22 cellular contexts compared by ENCODE assay signal in the genomic region with DNA sequence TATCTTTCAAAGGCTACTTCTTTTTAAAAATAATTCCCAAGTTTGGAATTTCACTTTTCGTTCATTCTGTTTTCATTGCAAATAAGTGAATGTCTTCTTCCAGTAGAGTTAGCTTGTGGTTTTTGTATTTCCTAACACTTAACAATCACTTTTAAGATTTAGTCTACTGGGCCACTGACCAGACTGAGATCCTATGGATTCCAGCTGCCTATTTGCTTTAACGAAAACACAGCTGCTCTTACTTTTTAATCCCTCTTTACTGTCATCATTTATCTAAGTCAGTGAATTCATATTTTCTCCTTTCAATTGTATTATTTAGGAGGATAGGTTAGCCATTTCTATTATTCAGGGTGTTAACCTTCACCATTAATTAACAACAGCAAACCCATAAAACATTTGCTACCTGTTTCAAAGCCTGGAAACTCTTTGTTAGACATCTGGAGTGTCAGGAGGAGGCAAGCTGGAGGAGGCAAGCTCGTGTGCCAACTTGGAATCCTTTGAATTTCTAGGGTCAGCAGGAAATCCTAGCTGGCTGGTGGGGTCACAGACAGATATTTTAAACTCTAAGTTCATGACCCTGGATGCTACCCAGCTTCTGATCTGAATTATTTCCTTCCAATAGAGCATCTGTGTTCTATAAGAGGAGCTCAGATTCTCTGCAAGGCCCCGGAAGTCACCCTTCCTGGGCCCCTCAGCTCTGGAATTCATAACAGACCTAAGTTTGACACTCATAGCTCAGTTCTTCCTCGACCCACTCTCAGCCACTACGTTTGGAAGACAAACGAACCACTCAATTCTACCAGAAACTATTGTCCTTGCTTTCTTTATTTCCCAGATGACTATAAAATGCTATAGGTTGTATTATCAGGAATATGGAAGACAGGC.
A peak's percentile ranks its signal among the peaks of the same experiment; 100 is the strongest.
DNase-seq lines count a peak whose midpoint lies in the region; ATAC-seq and TF ChIP-seq lines count a peak whose summit lies in the region.
"Had no signal": no experiment of that assay in that cellular context is flagged by ENCODE, and none has a peak within 500 bp of the region (broad histone marks: within the 10 kb centered on the region; RNA-seq: fewer than 3 reads in every experiment).

No MANE protein-coding gene starts in this region.

- peak; percentile 23 for DNase-seq in EH (ENCODE audit: low read depth)
- DNase-seq in WTC11 (ENCODE audit: low spot score), result no peak
- DNase-seq in fibroblast of mammary gland (ENCODE audit: low read depth), result peak; percentile 14
- DNase-seq in neural crest cell (ENCODE audit: low read depth, low spot score), result no peak
- no peak for DNase-seq in stimulated activated naive CD4-positive, alpha-beta T cell (lab: John Stamatoyannopoulos, UW)
- DNase-seq in natural killer cell treated with Interleukin-12 subunit alpha and Interleukin-12 subunit beta and Interleukin-15 and Interleukin-18, amount 100 ng/mL, for 72 hours (ENCODE audit: low spot score), result no peak
- DNase-seq: activated CD4-positive, alpha-beta T cell treated with anti-CD3 and anti-CD28 coated beads, Interleukin-2, amount 50 U/mL, for 48 hours; activated naive CD4-positive, alpha-beta T cell; activated T-cell treated with anti-CD3 and anti-CD28 coated beads for 4 hours; CD8-positive, alpha-beta T cell; DMS79; head of caudate nucleus; NCI-H187; NCI-H446; Right ventricle myocardium superior; stimulated activated CD4-positive, alpha-beta T cell treated with anti-CD3 and anti-CD28 coated beads, Interleukin-4, amount 100 ng/mL, for 1 hour; T-cell; uterus had no signal

- TF ChIP-seq CTCF in WTC11 (IDR thresholded peaks at IDR 0.05) (no peak), fibroblast of mammary gland (conservative IDR thresholded peaks at IDR 0.05; ENCODE audit: control insufficient read depth, insufficient read depth, low read depth, low read length) (no peak), neural crest cell (conservative IDR thresholded peaks at IDR 0.05) (no peak)

- POLR2A ChIA-PET in WTC11 (lab: Charles Lee), result interaction anchor here (0.6 kb wide), 1 partner anchor 58 kb away, joined by 3 read pairs; no protein-coding TSS in a partner anchor

- H3K9me3 Mint-ChIP-seq in WTC11, result peaks cover 28% of the 10 kb centered on the region
- peaks cover 11% of the 10 kb centered on the region for H3K9me3 Mint-ChIP-seq in neural crest cell
- no peaks in the 10 kb centered on the region for H3K9me3 Mint-ChIP-seq in natural killer cell treated with Interleukin-12 subunit alpha and Interleukin-12 subunit beta and Interleukin-15 and Interleukin-18, amount 100 ng/mL, for 72 hours
- H3K9me3 Mint-ChIP-seq: CD8-positive, alpha-beta T cell had no signal

- peaks cover 68% of the 10 kb centered on the region for H3K4me1 Mint-ChIP-seq in WTC11
- H3K4me1 Mint-ChIP-seq in neural crest cell, result peaks cover 59% of the 10 kb centered on the region
- H3K4me1 Mint-ChIP-seq in natural killer cell treated with Interleukin-12 subunit alpha and Interleukin-12 subunit beta and Interleukin-15 and Interleukin-18, amount 100 ng/mL, for 72 hours (ENCODE audit: low read depth in 2 of 2), result no peaks in the 10 kb centered on the region
- H3K4me1 Mint-ChIP-seq: T-cell had no signal

- no peak overlapping the region for H3K4me3 Mint-ChIP-seq in WTC11
- H3K4me3 Mint-ChIP-seq in neural crest cell, result peak overlapping the region; percentile 65
- H3K4me3 Mint-ChIP-seq in natural killer cell treated with Interleukin-12 subunit alpha and Interleukin-12 subunit beta and Interleukin-15 and Interleukin-18, amount 100 ng/mL, for 72 hours, result no peak overlapping the region
- H3K4me3 Mint-ChIP-seq: CD8-positive, alpha-beta T cell; T-cell had no signal

- ATAC-seq in WTC11, result no peak
- ATAC-seq in HG03280 (IDR thresholded peaks at IDR 0.05; ENCODE audit: unreplicated experiment), result no peak
- no peak for ATAC-seq in natural killer cell treated with Interleukin-12 subunit alpha and Interleukin-12 subunit beta and Interleukin-15 and Interleukin-18, amount 100 ng/mL, for 72 hours
- ATAC-seq in esophagus mucosa, result no peak
- ATAC-seq: CD8-positive, alpha-beta T cell; T-cell had no signal

- H3K4me3 ChIP-seq in fibroblast of mammary gland (ENCODE audit: control insufficient read depth, low read depth, low read length), result no peak overlapping the region
- H3K4me3 ChIP-seq: ascending aorta, lung, uterus had no signal

- CTCF ChIA-PET in WTC11 (lab: Charles Lee), result interaction anchor here (1.4 to 1.5 kb wide), 2 partner anchors 135 to 362 kb away, joined by 5 to 6 read pairs; no protein-coding TSS in a partner anchor

- H3K27ac Mint-ChIP-seq in WTC11 (peak overlapping the region; percentile 94), neural crest cell (ENCODE audit: unreplicated experiment) (peak overlapping the region; percentile 95)
- H3K27ac Mint-ChIP-seq in natural killer cell treated with Interleukin-12 subunit alpha and Interleukin-12 subunit beta and Interleukin-15 and Interleukin-18, amount 100 ng/mL, for 72 hours, result no peak overlapping the region
- H3K27ac Mint-ChIP-seq: CD8-positive, alpha-beta T cell; T-cell had no signal

- no peaks in the 10 kb centered on the region for H3K27me3 Mint-ChIP-seq in WTC11 (ENCODE audit: low read depth)
- no peaks in the 10 kb centered on the region for H3K27me3 Mint-ChIP-seq in neural crest cell (ENCODE audit: low read depth)
- no peaks in the 10 kb centered on the region for H3K27me3 Mint-ChIP-seq in natural killer cell treated with Interleukin-12 subunit alpha and Interleukin-12 subunit beta and Interleukin-15 and Interleukin-18, amount 100 ng/mL, for 72 hours

- H3K36me3 Mint-ChIP-seq in WTC11 (peaks cover 29% of the 10 kb centered on the region), neural crest cell (ENCODE audit: low read depth) (peaks cover 14% of the 10 kb centered on the region)
- H3K36me3 Mint-ChIP-seq in natural killer cell treated with Interleukin-12 subunit alpha and Interleukin-12 subunit beta and Interleukin-15 and Interleukin-18, amount 100 ng/mL, for 72 hours, result no peaks in the 10 kb centered on the region
- H3K36me3 Mint-ChIP-seq: CD8-positive, alpha-beta T cell; T-cell had no signal

TF ChIP-seq in WTC11, 78 proteins besides CTCF, POLR2A, EP300 and RAD21 (continues in another document):
- TF ChIP-seq RORB (CRISPR knock-in tag; IDR thresholded peaks at IDR 0.05) (no peak), JUN (CRISPR knock-in tag; IDR thresholded peaks at IDR 0.05) (no peak), NFATC4 (CRISPR knock-in tag; IDR thresholded peaks at IDR 0.05) (no peak), GTF2I (CRISPR knock-in tag; conservative IDR thresholded peaks at IDR 0.05) (no peak), SMAD3 (CRISPR knock-in tag; IDR thresholded peaks at IDR 0.05; ENCODE audit: borderline replicate concordance) (no peak), MXD4 (CRISPR knock-in tag; IDR thresholded peaks at IDR 0.05; ENCODE audit: borderline replicate concordance) (no peak), NR1H2 (CRISPR knock-in tag; IDR thresholded peaks at IDR 0.05) (no peak), TEAD1 (CRISPR knock-in tag; IDR thresholded peaks at IDR 0.05) (no peak)
- TF ChIP-seq, protein P1, sequence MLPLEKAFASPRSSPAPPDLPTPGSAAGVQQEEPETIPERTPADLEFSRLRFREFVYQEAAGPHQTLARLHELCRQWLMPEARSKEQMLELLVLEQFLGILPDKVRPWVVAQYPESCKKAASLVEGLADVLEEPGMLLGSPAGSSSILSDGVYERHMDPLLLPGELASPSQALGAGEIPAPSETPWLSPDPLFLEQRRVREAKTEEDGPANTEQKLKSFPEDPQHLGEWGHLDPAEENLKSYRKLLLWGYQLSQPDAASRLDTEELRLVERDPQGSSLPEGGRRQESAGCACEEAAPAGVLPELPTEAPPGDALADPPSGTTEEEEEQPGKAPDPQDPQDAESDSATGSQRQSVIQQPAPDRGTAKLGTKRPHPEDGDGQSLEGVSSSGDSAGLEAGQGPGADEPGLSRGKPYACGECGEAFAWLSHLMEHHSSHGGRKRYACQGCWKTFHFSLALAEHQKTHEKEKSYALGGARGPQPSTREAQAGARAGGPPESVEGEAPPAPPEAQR (CRISPR knock-in tag; IDR thresholded peaks at IDR 0.05), result no peak
- TF ChIP-seq, protein P2, sequence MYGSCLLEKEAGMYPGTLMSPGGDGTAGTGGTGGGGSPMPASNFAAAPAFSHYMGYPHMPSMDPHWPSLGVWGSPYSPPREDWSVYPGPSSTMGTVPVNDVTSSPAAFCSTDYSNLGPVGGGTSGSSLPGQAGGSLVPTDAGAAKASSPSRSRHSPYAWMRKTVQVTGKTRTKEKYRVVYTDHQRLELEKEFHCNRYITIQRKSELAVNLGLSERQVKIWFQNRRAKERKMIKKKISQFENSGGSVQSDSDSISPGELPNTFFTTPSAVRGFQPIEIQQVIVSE (CRISPR knock-in tag; IDR thresholded peaks at IDR 0.05; ENCODE audit: borderline replicate concordance), result no peak
- TF ChIP-seq, protein P3, sequence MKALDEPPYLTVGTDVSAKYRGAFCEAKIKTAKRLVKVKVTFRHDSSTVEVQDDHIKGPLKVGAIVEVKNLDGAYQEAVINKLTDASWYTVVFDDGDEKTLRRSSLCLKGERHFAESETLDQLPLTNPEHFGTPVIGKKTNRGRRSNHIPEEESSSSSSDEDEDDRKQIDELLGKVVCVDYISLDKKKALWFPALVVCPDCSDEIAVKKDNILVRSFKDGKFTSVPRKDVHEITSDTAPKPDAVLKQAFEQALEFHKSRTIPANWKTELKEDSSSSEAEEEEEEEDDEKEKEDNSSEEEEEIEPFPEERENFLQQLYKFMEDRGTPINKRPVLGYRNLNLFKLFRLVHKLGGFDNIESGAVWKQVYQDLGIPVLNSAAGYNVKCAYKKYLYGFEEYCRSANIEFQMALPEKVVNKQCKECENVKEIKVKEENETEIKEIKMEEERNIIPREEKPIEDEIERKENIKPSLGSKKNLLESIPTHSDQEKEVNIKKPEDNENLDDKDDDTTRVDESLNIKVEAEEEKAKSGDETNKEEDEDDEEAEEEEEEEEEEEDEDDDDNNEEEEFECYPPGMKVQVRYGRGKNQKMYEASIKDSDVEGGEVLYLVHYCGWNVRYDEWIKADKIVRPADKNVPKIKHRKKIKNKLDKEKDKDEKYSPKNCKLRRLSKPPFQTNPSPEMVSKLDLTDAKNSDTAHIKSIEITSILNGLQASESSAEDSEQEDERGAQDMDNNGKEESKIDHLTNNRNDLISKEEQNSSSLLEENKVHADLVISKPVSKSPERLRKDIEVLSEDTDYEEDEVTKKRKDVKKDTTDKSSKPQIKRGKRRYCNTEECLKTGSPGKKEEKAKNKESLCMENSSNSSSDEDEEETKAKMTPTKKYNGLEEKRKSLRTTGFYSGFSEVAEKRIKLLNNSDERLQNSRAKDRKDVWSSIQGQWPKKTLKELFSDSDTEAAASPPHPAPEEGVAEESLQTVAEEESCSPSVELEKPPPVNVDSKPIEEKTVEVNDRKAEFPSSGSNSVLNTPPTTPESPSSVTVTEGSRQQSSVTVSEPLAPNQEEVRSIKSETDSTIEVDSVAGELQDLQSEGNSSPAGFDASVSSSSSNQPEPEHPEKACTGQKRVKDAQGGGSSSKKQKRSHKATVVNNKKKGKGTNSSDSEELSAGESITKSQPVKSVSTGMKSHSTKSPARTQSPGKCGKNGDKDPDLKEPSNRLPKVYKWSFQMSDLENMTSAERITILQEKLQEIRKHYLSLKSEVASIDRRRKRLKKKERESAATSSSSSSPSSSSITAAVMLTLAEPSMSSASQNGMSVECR (CRISPR knock-in tag; IDR thresholded peaks at IDR 0.05; ENCODE audit: borderline replicate concordance), result no peak

Comparison
In these comparisons a context has a peak if more than half of its experiments do, and no peak if none do; other contexts are left out.
1. DNase-seq: peak in EH (single experiment) and fibroblast of mammary gland (single experiment); none in WTC11 (single experiment), neural crest cell (single experiment), stimulated activated naive CD4-positive, alpha-beta T cell (0 of 6) and natural killer cell treated with Interleukin-12 subunit alpha and Interleukin-12 subunit beta and Interleukin-15 and Interleukin-18, amount 100 ng/mL, for 72 hours (single experiment).
2. H3K27ac Mint-ChIP-seq: peak in WTC11 (single experiment) and neural crest cell (single experiment); none in natural killer cell treated with Interleukin-12 subunit alpha and Interleukin-12 subunit beta and Interleukin-15 and Interleukin-18, amount 100 ng/mL, for 72 hours (0 of 2).